In the genomic region with DNA sequence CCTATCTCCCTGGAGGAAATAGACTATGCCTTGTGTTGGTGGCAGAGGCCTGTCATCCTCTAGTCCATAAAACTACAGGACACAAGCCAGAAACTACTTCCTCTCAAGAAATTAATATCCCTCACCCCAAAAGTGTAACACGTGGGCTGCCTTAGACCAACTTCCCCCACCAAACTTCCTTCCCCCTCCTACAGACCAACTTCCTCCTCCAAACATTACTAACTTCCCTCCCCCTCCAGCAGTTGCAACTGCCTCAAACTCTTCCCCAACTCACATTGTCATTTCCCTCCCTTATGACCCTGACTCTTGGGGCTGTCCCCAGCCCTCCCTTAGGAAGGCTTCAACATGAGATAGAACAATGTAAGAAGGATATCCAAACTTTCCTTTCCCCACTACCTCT, we compare ENCODE assay signal across 2 cellular contexts.
TF ChIP-seq lines count a peak whose summit lies in the region.

No MANE protein-coding gene starts in this region.

TF ChIP-seq in liver, 16 proteins besides CTCF, POLR2A, EP300 and RAD21:
- peak; percentile 44 for TF ChIP-seq MAX (IDR thresholded peaks at IDR 0.05)
- TF ChIP-seq FOXA2 (IDR thresholded peaks at IDR 0.05), result no peak
- no peak for TF ChIP-seq GABPA (IDR thresholded peaks at IDR 0.05 in 1 of 2, conservative IDR thresholded peaks at IDR 0.05 in 1 of 2)
TF ChIP-seq in liver: peak in this region for 1.

TF ChIP-seq in HepG2, 621 proteins besides CTCF, POLR2A, EP300 and RAD21:
- TF ChIP-seq ZNF17 (CRISPR knock-in tag; IDR thresholded peaks at IDR 0.05), result no peak
- no peak for TF ChIP-seq SCMH1 (CRISPR knock-in tag; IDR thresholded peaks at IDR 0.05; ENCODE audit: borderline replicate concordance)
- TF ChIP-seq ZNF660 (CRISPR knock-in tag; IDR thresholded peaks at IDR 0.05; ENCODE audit: borderline replicate concordance, low read depth), result no peak
- TF ChIP-seq, protein P1, sequence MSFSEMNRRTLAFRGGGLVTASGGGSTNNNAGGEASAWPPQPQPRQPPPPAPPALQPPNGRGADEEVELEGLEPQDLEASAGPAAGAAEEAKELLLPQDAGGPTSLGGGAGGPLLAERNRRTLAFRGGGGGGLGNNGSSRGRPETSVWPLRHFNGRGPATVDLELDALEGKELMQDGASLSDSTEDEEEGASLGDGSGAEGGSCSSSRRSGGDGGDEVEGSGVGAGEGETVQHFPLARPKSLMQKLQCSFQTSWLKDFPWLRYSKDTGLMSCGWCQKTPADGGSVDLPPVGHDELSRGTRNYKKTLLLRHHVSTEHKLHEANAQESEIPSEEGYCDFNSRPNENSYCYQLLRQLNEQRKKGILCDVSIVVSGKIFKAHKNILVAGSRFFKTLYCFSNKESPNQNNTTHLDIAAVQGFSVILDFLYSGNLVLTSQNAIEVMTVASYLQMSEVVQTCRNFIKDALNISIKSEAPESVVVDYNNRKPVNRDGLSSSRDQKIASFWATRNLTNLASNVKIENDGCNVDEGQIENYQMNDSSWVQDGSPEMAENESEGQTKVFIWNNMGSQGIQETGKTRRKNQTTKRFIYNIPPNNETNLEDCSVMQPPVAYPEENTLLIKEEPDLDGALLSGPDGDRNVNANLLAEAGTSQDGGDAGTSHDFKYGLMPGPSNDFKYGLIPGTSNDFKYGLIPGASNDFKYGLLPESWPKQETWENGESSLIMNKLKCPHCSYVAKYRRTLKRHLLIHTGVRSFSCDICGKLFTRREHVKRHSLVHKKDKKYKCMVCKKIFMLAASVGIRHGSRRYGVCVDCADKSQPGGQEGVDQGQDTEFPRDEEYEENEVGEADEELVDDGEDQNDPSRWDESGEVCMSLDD (CRISPR knock-in tag; IDR thresholded peaks at IDR 0.05; ENCODE audit: borderline replicate concordance), result no peak
- TF ChIP-seq ZNF12 (CRISPR knock-in tag; IDR thresholded peaks at IDR 0.05), result no peak
- no peak for TF ChIP-seq REST (IDR thresholded peaks at IDR 0.05; ENCODE audit: borderline replicate concordance in 1 of 2, low read depth in 1 of 2, low read length in 2 of 2)
- no peak for TF ChIP-seq TERF1 (CRISPR knock-in tag; IDR thresholded peaks at IDR 0.05)
- TF ChIP-seq KLF12 (CRISPR knock-in tag; IDR thresholded peaks at IDR 0.05; ENCODE audit: borderline replicate concordance), result no peak
- TF ChIP-seq, protein P2, sequence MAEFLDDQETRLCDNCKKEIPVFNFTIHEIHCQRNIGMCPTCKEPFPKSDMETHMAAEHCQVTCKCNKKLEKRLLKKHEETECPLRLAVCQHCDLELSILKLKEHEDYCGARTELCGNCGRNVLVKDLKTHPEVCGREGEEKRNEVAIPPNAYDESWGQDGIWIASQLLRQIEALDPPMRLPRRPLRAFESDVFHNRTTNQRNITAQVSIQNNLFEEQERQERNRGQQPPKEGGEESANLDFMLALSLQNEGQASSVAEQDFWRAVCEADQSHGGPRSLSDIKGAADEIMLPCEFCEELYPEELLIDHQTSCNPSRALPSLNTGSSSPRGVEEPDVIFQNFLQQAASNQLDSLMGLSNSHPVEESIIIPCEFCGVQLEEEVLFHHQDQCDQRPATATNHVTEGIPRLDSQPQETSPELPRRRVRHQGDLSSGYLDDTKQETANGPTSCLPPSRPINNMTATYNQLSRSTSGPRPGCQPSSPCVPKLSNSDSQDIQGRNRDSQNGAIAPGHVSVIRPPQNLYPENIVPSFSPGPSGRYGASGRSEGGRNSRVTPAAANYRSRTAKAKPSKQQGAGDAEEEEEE (CRISPR knock-in tag; IDR thresholded peaks at IDR 0.05; ENCODE audit: borderline replicate concordance), result no peak
- TF ChIP-seq FOXO4 (CRISPR knock-in tag; conservative IDR thresholded peaks at IDR 0.05), result no peak
- no peak for TF ChIP-seq ZNF761 (CRISPR knock-in tag; conservative IDR thresholded peaks at IDR 0.05)
- TF ChIP-seq CBX2 (IDR thresholded peaks at IDR 0.05; ENCODE audit: low read depth, low read length), result no peak
- no peak for TF ChIP-seq CBX2 (CRISPR knock-in tag; IDR thresholded peaks at IDR 0.05; ENCODE audit: low read depth)
- TF ChIP-seq, protein P3, sequence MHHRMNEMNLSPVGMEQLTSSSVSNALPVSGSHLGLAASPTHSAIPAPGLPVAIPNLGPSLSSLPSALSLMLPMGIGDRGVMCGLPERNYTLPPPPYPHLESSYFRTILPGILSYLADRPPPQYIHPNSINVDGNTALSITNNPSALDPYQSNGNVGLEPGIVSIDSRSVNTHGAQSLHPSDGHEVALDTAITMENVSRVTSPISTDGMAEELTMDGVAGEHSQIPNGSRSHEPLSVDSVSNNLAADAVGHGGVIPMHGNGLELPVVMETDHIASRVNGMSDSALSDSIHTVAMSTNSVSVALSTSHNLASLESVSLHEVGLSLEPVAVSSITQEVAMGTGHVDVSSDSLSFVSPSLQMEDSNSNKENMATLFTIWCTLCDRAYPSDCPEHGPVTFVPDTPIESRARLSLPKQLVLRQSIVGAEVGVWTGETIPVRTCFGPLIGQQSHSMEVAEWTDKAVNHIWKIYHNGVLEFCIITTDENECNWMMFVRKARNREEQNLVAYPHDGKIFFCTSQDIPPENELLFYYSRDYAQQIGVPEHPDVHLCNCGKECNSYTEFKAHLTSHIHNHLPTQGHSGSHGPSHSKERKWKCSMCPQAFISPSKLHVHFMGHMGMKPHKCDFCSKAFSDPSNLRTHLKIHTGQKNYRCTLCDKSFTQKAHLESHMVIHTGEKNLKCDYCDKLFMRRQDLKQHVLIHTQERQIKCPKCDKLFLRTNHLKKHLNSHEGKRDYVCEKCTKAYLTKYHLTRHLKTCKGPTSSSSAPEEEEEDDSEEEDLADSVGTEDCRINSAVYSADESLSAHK (CRISPR knock-in tag; IDR thresholded peaks at IDR 0.05; ENCODE audit: borderline replicate concordance), result no peak
- TF ChIP-seq ZNF589 (CRISPR knock-in tag; conservative IDR thresholded peaks at IDR 0.05), result no peak
- no peak for TF ChIP-seq TAF15 (IDR thresholded peaks at IDR 0.05; ENCODE audit: low read depth, low read length, poor library complexity, severe bottlenecking)
- no peak for TF ChIP-seq ZNF746 (CRISPR knock-in tag; IDR thresholded peaks at IDR 0.05)
- TF ChIP-seq ARID2 (CRISPR knock-in tag; IDR thresholded peaks at IDR 0.05; ENCODE audit: borderline replicate concordance), result no peak
- TF ChIP-seq, protein P4, sequence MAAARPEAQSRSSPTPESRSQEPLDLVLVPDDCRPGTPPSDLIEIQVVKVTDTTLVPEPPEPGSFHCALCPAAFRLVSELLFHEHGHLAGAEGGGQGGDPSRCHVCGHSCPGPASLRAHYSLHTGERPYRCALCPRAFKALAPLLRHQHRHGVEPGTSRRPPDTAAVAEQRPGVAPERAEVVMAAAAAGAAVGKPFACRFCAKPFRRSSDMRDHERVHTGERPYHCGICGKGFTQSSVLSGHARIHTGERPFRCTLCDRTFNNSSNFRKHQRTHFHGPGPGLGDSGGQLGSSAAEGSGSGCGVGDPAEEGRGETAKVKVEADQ (CRISPR knock-in tag; IDR thresholded peaks at IDR 0.05; ENCODE audit: borderline replicate concordance), result no peak
- TF ChIP-seq KAT7 (CRISPR knock-in tag; IDR thresholded peaks at IDR 0.05; ENCODE audit: borderline replicate concordance), result no peak
- TF ChIP-seq ZNF629 (CRISPR knock-in tag; conservative IDR thresholded peaks at IDR 0.05), result no peak
